In genomic region chr7:142451346-142451745, GRCh38 we compare ENCODE assay signal across 21 cellular contexts.
DNase-seq lines count a peak whose midpoint lies in the region; ATAC-seq and TF ChIP-seq lines count a peak whose summit lies in the region.
"Had no signal": no experiment of that assay in that cellular context is flagged by ENCODE, and none has a peak within 500 bp of the region (broad histone marks: within the 10 kb centered on the region; RNA-seq: fewer than 3 reads in every experiment).

No MANE protein-coding gene starts in this region.

- intact Hi-C loops in activated T-helper 2 cell treated with anti-CD3 and anti-CD28 coated beads, Interferon-gamma antibody, Interleukin-2, Interleukin-4, amounts not matched to agents 10 μg/mL and 5 μg/mL and 100 μg/mL, durations not matched to agents 14 hours and 24 hours and 36 hours (cut with micrococcal nuclease) = no loop called here
- intact Hi-C loops in sciatic nerve (cut with DNase I) = no loop called here

- peak overlapping the region; percentile 49 for H3K4me3 Mint-ChIP-seq in T-helper 2 cell treated with Interferon-gamma antibody and Interleukin-4, amounts not matched to agents 5 μg/mL and 100 μg/mL, for 36 hours
- H3K4me3 Mint-ChIP-seq in activated T-helper 2 cell treated with anti-CD3 and anti-CD28 coated beads, Interferon-gamma antibody, Interleukin-2, Interleukin-4, amounts not matched to agents 10 μg/mL and 5 μg/mL and 100 μg/mL, durations not matched to agents 14 hours and 24 hours and 36 hours (ENCODE audit: low read depth) = peak overlapping the region; percentile 45
- no peak overlapping the region for H3K4me3 Mint-ChIP-seq in type B pancreatic cell
- H3K4me3 Mint-ChIP-seq: activated CD8-positive, alpha-beta memory T cell treated with anti-CD3 and anti-CD28 coated beads, Interleukin-2, amount 10 ng/mL, durations not matched to agents 7 days and 5 days; neural progenitor cell had no signal

- H3K9me3 Mint-ChIP-seq in T-helper 2 cell treated with Interferon-gamma antibody and Interleukin-4, amounts not matched to agents 5 μg/mL and 100 μg/mL, for 36 hours = no peaks in the 10 kb centered on the region
- no peaks in the 10 kb centered on the region for H3K9me3 Mint-ChIP-seq in activated T-helper 2 cell treated with anti-CD3 and anti-CD28 coated beads, Interferon-gamma antibody, Interleukin-2, Interleukin-4, amounts not matched to agents 10 μg/mL and 5 μg/mL and 100 μg/mL, durations not matched to agents 14 hours and 24 hours and 36 hours
- H3K9me3 Mint-ChIP-seq in type B pancreatic cell = peaks cover 8% of the 10 kb centered on the region
- H3K9me3 Mint-ChIP-seq: neural progenitor cell had no signal

- ATAC-seq in sciatic nerve = peak; percentile 38
- ATAC-seq: activated CD8-positive, alpha-beta memory T cell treated with anti-CD3 and anti-CD28 coated beads, Interleukin-2, amount 10 ng/mL, durations not matched to agents 7 days and 5 days had no signal

- H3K36me3 Mint-ChIP-seq in T-helper 2 cell treated with Interferon-gamma antibody and Interleukin-4, amounts not matched to agents 5 μg/mL and 100 μg/mL, for 36 hours (ENCODE audit: low read depth) = no peaks in the 10 kb centered on the region
- H3K36me3 Mint-ChIP-seq in activated T-helper 2 cell treated with anti-CD3 and anti-CD28 coated beads, Interferon-gamma antibody, Interleukin-2, Interleukin-4, amounts not matched to agents 10 μg/mL and 5 μg/mL and 100 μg/mL, durations not matched to agents 14 hours and 24 hours and 36 hours (ENCODE audit: low read depth) = no peaks in the 10 kb centered on the region
- H3K36me3 Mint-ChIP-seq in type B pancreatic cell = no peaks in the 10 kb centered on the region
- H3K36me3 Mint-ChIP-seq: activated CD8-positive, alpha-beta memory T cell treated with anti-CD3 and anti-CD28 coated beads, Interleukin-2, amount 10 ng/mL, durations not matched to agents 7 days and 5 days; neural progenitor cell had no signal

- TF ChIP-seq CTCF in type B pancreatic cell (conservative IDR thresholded peaks at IDR 0.05) = no peak

- peaks cover 27% of the 10 kb centered on the region for H3K27me3 Mint-ChIP-seq in T-helper 2 cell treated with Interferon-gamma antibody and Interleukin-4, amounts not matched to agents 5 μg/mL and 100 μg/mL, for 36 hours (ENCODE audit: low read depth)
- peaks cover 11% of the 10 kb centered on the region for H3K27me3 Mint-ChIP-seq in activated T-helper 2 cell treated with anti-CD3 and anti-CD28 coated beads, Interferon-gamma antibody, Interleukin-2, Interleukin-4, amounts not matched to agents 10 μg/mL and 5 μg/mL and 100 μg/mL, durations not matched to agents 14 hours and 24 hours and 36 hours (ENCODE audit: low read depth)
- peaks cover 7% of the 10 kb centered on the region for H3K27me3 Mint-ChIP-seq in type B pancreatic cell

- H3K4me1 Mint-ChIP-seq in T-helper 2 cell treated with Interferon-gamma antibody and Interleukin-4, amounts not matched to agents 5 μg/mL and 100 μg/mL, for 36 hours (ENCODE audit: low read depth) = peaks cover 27% of the 10 kb centered on the region
- H3K4me1 Mint-ChIP-seq in activated T-helper 2 cell treated with anti-CD3 and anti-CD28 coated beads, Interferon-gamma antibody, Interleukin-2, Interleukin-4, amounts not matched to agents 10 μg/mL and 5 μg/mL and 100 μg/mL, durations not matched to agents 14 hours and 24 hours and 36 hours (ENCODE audit: low read depth) = peaks cover 13% of the 10 kb centered on the region
- no peaks in the 10 kb centered on the region for H3K4me1 Mint-ChIP-seq in type B pancreatic cell (ENCODE audit: unreplicated experiment)
- H3K4me1 Mint-ChIP-seq: neural progenitor cell had no signal

- H3K27ac Mint-ChIP-seq in T-helper 2 cell treated with Interferon-gamma antibody and Interleukin-4, amounts not matched to agents 5 μg/mL and 100 μg/mL, for 36 hours = no peak overlapping the region
- no peak overlapping the region for H3K27ac Mint-ChIP-seq in activated T-helper 2 cell treated with anti-CD3 and anti-CD28 coated beads, Interferon-gamma antibody, Interleukin-2, Interleukin-4, amounts not matched to agents 10 μg/mL and 5 μg/mL and 100 μg/mL, durations not matched to agents 14 hours and 24 hours and 36 hours
- H3K27ac Mint-ChIP-seq in type B pancreatic cell = no peak overlapping the region
- H3K27ac Mint-ChIP-seq: activated CD8-positive, alpha-beta memory T cell treated with anti-CD3 and anti-CD28 coated beads, Interleukin-2, amount 10 ng/mL, durations not matched to agents 7 days and 5 days; neural progenitor cell had no signal

- no peak for DNase-seq in T-helper 2 cell treated with Interferon-gamma antibody and Interleukin-4, amounts not matched to agents 5 μg/mL and 100 μg/mL, for 36 hours (ENCODE audit: low spot score)
- no peak for DNase-seq in T-helper 2 cell
- DNase-seq in GDM1 (lab: John Stamatoyannopoulos, UW) = peak; percentile 56
- no peak for DNase-seq in activated T-helper 2 cell treated with anti-CD3 and anti-CD28 coated beads, Interferon-gamma antibody, Interleukin-2, Interleukin-4, amounts not matched to agents 10 μg/mL and 5 μg/mL and 100 μg/mL, durations not matched to agents 14 hours and 24 hours and 36 hours (ENCODE audit: low spot score)
- no peak for DNase-seq in sciatic nerve (ENCODE audit: low spot score)
- DNase-seq in CD1c-positive myeloid dendritic cell (ENCODE audit: extremely low spot score) = no peak
- no peak for DNase-seq in type B pancreatic cell (ENCODE audit: extremely low spot score, unreplicated experiment)
- no peak for DNase-seq in cerebellar cortex (ENCODE audit: low spot score)
- DNase-seq: 8988T; activated CD8-positive, alpha-beta memory T cell treated with anti-CD3 and anti-CD28 coated beads, Interleukin-2, amount 10 ng/mL, durations not matched to agents 7 days and 5 days; activated effector memory CD4-positive, alpha-beta T cell treated with Interleukin-2 at 50 U/mL for 16 hours; brain microvascular endothelial cell; DMS53; effector CD4-positive, alpha-beta T cell; GM23248; heart left ventricle; MM.1S; NCI-H1436; SJCRH30; stimulated activated CD4-positive, alpha-beta T cell treated with anti-CD3 and anti-CD28 coated beads, Interleukin-2, amount 100 ng/mL, for 24 hours had no signal
